9 cellular contexts compared by ENCODE assay signal in the genomic region with DNA sequence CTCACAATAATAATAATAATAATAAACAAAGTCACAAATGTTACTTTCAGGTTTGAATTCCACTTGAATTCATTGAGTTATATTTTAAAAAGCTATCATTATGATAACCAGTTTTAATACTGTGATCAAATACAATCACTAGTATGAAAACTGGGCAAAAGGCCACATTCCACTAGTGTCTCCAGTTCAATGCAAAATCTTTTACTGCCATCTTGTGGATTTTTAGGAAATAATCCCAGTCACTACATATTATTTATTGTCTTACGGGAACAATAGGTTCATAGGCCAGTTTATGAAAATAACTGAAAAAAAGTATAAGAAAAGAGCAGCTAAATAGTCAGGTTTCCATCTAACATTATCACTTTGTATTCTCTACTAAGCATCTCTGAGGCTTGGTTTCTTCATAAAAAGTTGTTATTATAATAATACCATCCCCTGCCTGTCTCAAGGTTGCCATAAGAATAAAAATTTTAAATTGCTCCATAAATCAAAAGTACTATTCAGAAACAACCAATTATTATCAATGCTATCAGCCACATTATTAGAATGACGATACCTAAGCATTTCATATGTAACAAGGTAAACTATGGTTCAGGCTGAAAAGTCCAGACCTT.
A peak's percentile ranks its signal among the peaks of the same experiment; 100 is the strongest.
DNase-seq lines count a peak whose midpoint lies in the region; ATAC-seq and TF ChIP-seq lines count a peak whose summit lies in the region.
"Had no signal": no experiment of that assay in that cellular context is flagged by ENCODE, and none has a peak within 500 bp of the region (broad histone marks: within the 10 kb centered on the region; RNA-seq: fewer than 3 reads in every experiment).

No MANE protein-coding gene starts in this region.

- no peaks in the 10 kb centered on the region for H3K4me1 ChIP-seq in aorta (ENCODE audit: control insufficient read depth in 1 of 2, insufficient read depth in 2 of 2, low read length in 2 of 2)

- no peaks in the 10 kb centered on the region for H3K9me3 ChIP-seq in aorta (ENCODE audit: control insufficient read depth, low read length)
- H3K9me3 ChIP-seq in WERI-Rb-1 (ENCODE audit: severe bottlenecking): no peaks in the 10 kb centered on the region
- H3K9me3 ChIP-seq: neutrophil had no signal

- H3K36me3 ChIP-seq in brain microvascular endothelial cell (replicated peaks): no peaks in the 10 kb centered on the region
- H3K36me3 ChIP-seq in aorta (ENCODE audit: control insufficient read depth in 1 of 2, insufficient read depth in 2 of 2, low read length in 1 of 2): no peaks in the 10 kb centered on the region
- no peaks in the 10 kb centered on the region for H3K36me3 ChIP-seq in WERI-Rb-1
- H3K36me3 ChIP-seq: neutrophil had no signal

- intact Hi-C loops in aorta (cut with DNase I): loop anchor here (5.0 to 10.0 kb wide), 6 partner anchors 523 to 1135 kb away; partner anchors contain the start of genes DDIAS (in 2 of the 2) and PRCP (in 2 of the 2)

- in situ Hi-C loops in brain microvascular endothelial cell (cut with HindIII; ENCODE audit: low pct_ligation_motif_present, low sequenced_read_pairs): loop anchor here (25.0 kb wide), 1 partner anchor 533 kb away; the partner anchor contains the start of gene CCDC90B

- DNase-seq in DMS153 (lab: John Stamatoyannopoulos, UW) (peak; percentile 33), HFF-Myc (ENCODE audit: extremely low read depth, low read depth) (peak; percentile 31), NCI-H345 treated with DMSO at 0.1 percent for 48 hours (lab: John Stamatoyannopoulos, UW; ENCODE audit: unreplicated experiment) (peak; percentile 44), brain microvascular endothelial cell (peak; percentile 32), left kidney (ENCODE audit: low read depth, low spot score) (peak; percentile 65), aorta (no peak), WERI-Rb-1 (no peak)
- no peak for DNase-seq in NK-92 treated with Interleukin-12 subunit alpha and Interleukin-12 subunit beta, amount 100 ng/mL, for 24 hours (lab: John Stamatoyannopoulos, UW)

- ATAC-seq in aorta (ENCODE audit: low FRiP score): peak; percentile 68

- H3K27me3 ChIP-seq in brain microvascular endothelial cell (replicated peaks) (no peaks in the 10 kb centered on the region), aorta (ENCODE audit: control insufficient read depth in 1 of 2, insufficient read depth in 2 of 2, low read length in 1 of 2) (no peaks in the 10 kb centered on the region), WERI-Rb-1 (ENCODE audit: insufficient read depth, low read depth, severe bottlenecking) (no peaks in the 10 kb centered on the region)
- H3K27me3 ChIP-seq: neutrophil had no signal

- no peak overlapping the region for H3K27ac ChIP-seq in brain microvascular endothelial cell
- H3K27ac ChIP-seq in aorta (ENCODE audit: low read depth in 1 of 2, low read length in 2 of 2): no peak overlapping the region
- no peak overlapping the region for H3K27ac ChIP-seq in WERI-Rb-1
- H3K27ac ChIP-seq: neutrophil had no signal

- peak; percentile 12 for TF ChIP-seq CTCF in HFF-Myc (IDR thresholded peaks at IDR 0.05; ENCODE audit: low read depth, low read length, missing control alignments)
- TF ChIP-seq CTCF in brain microvascular endothelial cell (IDR thresholded peaks at IDR 0.05; ENCODE audit: low read depth, low read length, missing control alignments): peak; percentile 40
- TF ChIP-seq CTCF in WERI-Rb-1 (IDR thresholded peaks at IDR 0.05; ENCODE audit: low read depth, low read length): no peak

- 12 to 24% methylated on average over 2 of the region's 2 CpGs for WGBS in aorta, 2 donors

- H3K4me3 ChIP-seq in HFF-Myc (replicated peaks; ENCODE audit: low read depth, low read length) (no peak overlapping the region), brain microvascular endothelial cell (ENCODE audit: low read depth, low read length) (no peak overlapping the region), aorta (ENCODE audit: low read length in 2 of 2) (no peak overlapping the region), WERI-Rb-1 (ENCODE audit: low read depth, low read length) (no peak overlapping the region)

Comparison
In these comparisons a context has a peak if more than half of its experiments do, and no peak if none do; other contexts are left out.
1. DNase-seq: peak in DMS153 (single experiment), HFF-Myc (single experiment), NCI-H345 treated with DMSO at 0.1 percent for 48 hours (single experiment), brain microvascular endothelial cell (single experiment) and left kidney (single experiment); none in aorta (0 of 2), WERI-Rb-1 (single experiment) and NK-92 treated with Interleukin-12 subunit alpha and Interleukin-12 subunit beta, amount 100 ng/mL, for 24 hours (single experiment).